23 cellular contexts compared by ENCODE assay signal in the genomic region with DNA sequence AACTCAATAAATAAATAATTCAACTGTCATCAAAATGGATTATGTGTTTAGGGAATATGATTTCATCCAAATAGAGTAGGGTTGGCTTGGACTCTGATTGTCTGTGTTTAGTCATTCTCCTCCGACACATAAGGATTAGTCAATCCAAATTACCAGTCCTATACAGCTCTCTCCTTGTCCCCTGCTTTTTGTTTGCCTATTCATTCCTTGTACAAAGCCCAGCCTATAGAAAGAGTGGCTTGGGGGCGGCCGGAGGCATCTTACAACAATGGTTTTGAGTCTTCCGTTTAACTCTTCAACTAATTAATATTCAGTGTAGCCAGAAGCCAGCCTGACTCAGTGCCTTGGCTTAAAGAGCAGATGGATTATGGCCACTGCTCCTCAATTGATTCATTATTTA.
DNase-seq lines count a peak whose midpoint lies in the region; ATAC-seq and TF ChIP-seq lines count a peak whose summit lies in the region.
"Had no signal": no experiment of that assay in that cellular context is flagged by ENCODE, and none has a peak within 500 bp of the region (broad histone marks: within the 10 kb centered on the region; RNA-seq: fewer than 3 reads in every experiment).

No MANE protein-coding gene starts in this region.

- intact Hi-C loops in MCF 10A (cut with micrococcal nuclease), result no loop called here
- intact Hi-C loops in breast epithelium (cut with DNase I; ENCODE audit: low total_unique reads), result no loop called here
- intact Hi-C loops in mammary epithelial cell (cut with micrococcal nuclease), result no loop called here

- H3K9ac ChIP-seq in mammary epithelial cell (ENCODE audit: insufficient read depth, low read length) (no peak overlapping the region), MM.1S (ENCODE audit: low read length) (no peak overlapping the region)
- H3K9ac ChIP-seq: BLaER1 had no signal

- H4K20me1 ChIP-seq in mammary epithelial cell (ENCODE audit: insufficient read depth, low read length) (no peaks in the 10 kb centered on the region), MM.1S (ENCODE audit: insufficient read depth, low read length) (no peaks in the 10 kb centered on the region)
- H4K20me1 ChIP-seq: BLaER1 had no signal

- H2AFZ ChIP-seq in mammary epithelial cell (ENCODE audit: low read depth, low read length) (no peak overlapping the region), MM.1S (ENCODE audit: low read length) (no peak overlapping the region)

- H3K36me3 ChIP-seq in breast epithelium (no peaks in the 10 kb centered on the region), mammary epithelial cell (ENCODE audit: insufficient read depth, low read length) (no peaks in the 10 kb centered on the region), MM.1S (replicated peaks; ENCODE audit: insufficient read depth, low read length) (no peaks in the 10 kb centered on the region), upper lobe of left lung (no peaks in the 10 kb centered on the region)
- H3K36me3 ChIP-seq: BLaER1 had no signal

- dilution Hi-C loops in mammary epithelial cell (cut with HindIII; ENCODE audit: low sequenced_read_pairs), result no loop called here

- BruUV-seq in MCF 10A (replicated peaks; lab: Mats Ljungman, UMichigan) (no TSS peak), mammary epithelial cell (replicated peaks; lab: Mats Ljungman, UMichigan) (no TSS peak)

- TF ChIP-seq EP300 in upper lobe of left lung (IDR thresholded peaks at IDR 0.05), result no peak

- no peak overlapping the region for H3K27ac Mint-ChIP-seq in MCF 10A (ENCODE audit: low read depth, unreplicated experiment)
- H3K27ac Mint-ChIP-seq: CD4-positive, alpha-beta T cell had no signal

- POLR2A ChIA-PET in MCF 10A (lab: Yijun Ruan, JAX), result interaction anchor here (0.6 kb wide), 1 partner anchor 14 kb away, joined by 3 read pairs; no protein-coding TSS in a partner anchor

- no peaks in the 10 kb centered on the region for H3F3A ChIP-seq in MM.1S (ENCODE audit: insufficient read depth, low read length)

- no peak overlapping the region for H3K4me2 ChIP-seq in mammary epithelial cell (ENCODE audit: insufficient read depth, low read depth, low read length)
- H3K4me2 ChIP-seq in MM.1S (ENCODE audit: low read depth, low read length), result no peak overlapping the region
- H3K4me2 ChIP-seq: BLaER1 had no signal

- no peak overlapping the region for H3K27ac ChIP-seq in breast epithelium
- no peak overlapping the region for H3K27ac ChIP-seq in mammary epithelial cell (ENCODE audit: insufficient read depth, low read depth, low read length)
- H3K27ac ChIP-seq in MM.1S (ENCODE audit: low read length), result no peak overlapping the region
- H3K27ac ChIP-seq in upper lobe of left lung, result no peak overlapping the region
- H3K27ac ChIP-seq: 22Rv1, BLaER1 had no signal

- TF ChIP-seq CTCF in MCF 10A (IDR thresholded peaks at IDR 0.05; ENCODE audit: unreplicated experiment), result no peak
- TF ChIP-seq CTCF in breast epithelium (IDR thresholded peaks at IDR 0.05), result no peak
- no peak for TF ChIP-seq CTCF in mammary epithelial cell (conservative IDR thresholded peaks at IDR 0.05 in 1 of 2, IDR thresholded peaks at IDR 0.05 in 1 of 2; ENCODE audit: extremely low read depth in 1 of 2, insufficient read depth in 1 of 2, low read depth in 1 of 2, low read length in 2 of 2)
- TF ChIP-seq CTCF in fibroblast of mammary gland (conservative IDR thresholded peaks at IDR 0.05; ENCODE audit: control insufficient read depth, insufficient read depth, low read depth, low read length), result no peak
- TF ChIP-seq CTCF in MM.1S (IDR thresholded peaks at IDR 0.05; ENCODE audit: low read length), result no peak
- TF ChIP-seq CTCF in upper lobe of left lung (IDR thresholded peaks at IDR 0.05), result no peak

- DNase-seq in MCF 10A (ENCODE audit: unreplicated experiment) (peak; percentile 1), breast epithelium (ENCODE audit: low spot score in 2 of 2) (no peak), mammary epithelial cell (peak; percentile 2), fibroblast of mammary gland (ENCODE audit: low read depth) (peak; percentile 2), MM.1S (no peak), EL (no peak), upper lobe of left lung (no peak)
- no peak for DNase-seq in activated T-cell treated with anti-CD3 and anti-CD28 coated beads, Interleukin-2, amount 50 U/mL, for 4 hours
- DNase-seq: ACHN; CD4-positive, alpha-beta T cell; GDM1; KBM-7; NCI-H1092 treated with DMSO at 0.1 percent for 48 hours; NCI-H2081; NCI-H2171; NCI-H345; NCI-H524; NCI-H82; OCI-M1; RPMI8226; SHP77 had no signal

- peaks cover 4% of the 10 kb centered on the region for H3K4me1 Mint-ChIP-seq in MCF 10A (ENCODE audit: insufficient read depth, unreplicated experiment)
- H3K4me1 Mint-ChIP-seq in activated T-cell treated with anti-CD3 and anti-CD28 coated beads, Interleukin-2, amount 50 U/mL, for 4 hours (ENCODE audit: low read depth), result no peaks in the 10 kb centered on the region

- H3K79me2 ChIP-seq in mammary epithelial cell (ENCODE audit: insufficient read depth, low read length), result no peaks in the 10 kb centered on the region
- no peaks in the 10 kb centered on the region for H3K79me2 ChIP-seq in MM.1S (ENCODE audit: low read length)

- H3K36me3 Mint-ChIP-seq in MCF 10A (ENCODE audit: insufficient read depth, unreplicated experiment), result no peaks in the 10 kb centered on the region
- no peaks in the 10 kb centered on the region for H3K36me3 Mint-ChIP-seq in activated T-cell treated with anti-CD3 and anti-CD28 coated beads, Interleukin-2, amount 50 U/mL, for 4 hours (ENCODE audit: insufficient read depth)

- in situ Hi-C loops in mammary epithelial cell (cut with MboI; ENCODE audit: low sequenced_read_pairs in 2 of 2), result no loop called here

- TF ChIP-seq POLR2A in breast epithelium (IDR thresholded peaks at IDR 0.05), result no peak
- no peak for TF ChIP-seq POLR2A in upper lobe of left lung (IDR thresholded peaks at IDR 0.05)

- WGBS in mammary epithelial cell (ENCODE audit: low coverage, missing lambda C conversion rate), result 6% methylated on average over 3 of the region's 4 CpGs
- WGBS in upper lobe of left lung, 2 donors, result 63 to 68% methylated on average over 4 of the region's 4 CpGs

- CTCF ChIA-PET in MCF 10A (lab: Yijun Ruan, JAX) (no interaction called here), mammary epithelial cell (lab: Charles Lee; ENCODE audit: low non-redundant PET) (no interaction called here)

- H3K9me3 ChIP-seq in breast epithelium (no peaks in the 10 kb centered on the region), mammary epithelial cell (replicated peaks; ENCODE audit: insufficient read depth, low read length) (no peaks in the 10 kb centered on the region), MM.1S (replicated peaks; ENCODE audit: insufficient read depth, low read length) (no peaks in the 10 kb centered on the region), upper lobe of left lung (no peaks in the 10 kb centered on the region)
- H3K9me3 ChIP-seq: BLaER1 had no signal

- no peaks in the 10 kb centered on the region for H3K9me3 Mint-ChIP-seq in MCF 10A (ENCODE audit: unreplicated experiment)
- H3K9me3 Mint-ChIP-seq in activated T-cell treated with anti-CD3 and anti-CD28 coated beads, Interleukin-2, amount 50 U/mL, for 4 hours, result no peaks in the 10 kb centered on the region
- H3K9me3 Mint-ChIP-seq: CD4-positive, alpha-beta T cell had no signal

- no peak for ATAC-seq in activated T-cell treated with anti-CD3 and anti-CD28 coated beads, Interleukin-2, amount 50 U/mL, for 4 hours
- ATAC-seq in upper lobe of left lung (ENCODE audit: low FRiP score in 2 of 2), result no peak

- no peak overlapping the region for H3K4me3 ChIP-seq in breast epithelium
- H3K4me3 ChIP-seq in mammary epithelial cell (replicated peaks in 1 of 3; ENCODE audit: insufficient read depth in 1 of 3, low read depth in 2 of 3, low read length in 3 of 3), result no peak overlapping the region
- no peak overlapping the region for H3K4me3 ChIP-seq in fibroblast of mammary gland (ENCODE audit: control insufficient read depth, low read depth, low read length)
- H3K4me3 ChIP-seq in MM.1S (ENCODE audit: low read length), result no peak overlapping the region
- no peak overlapping the region for H3K4me3 ChIP-seq in upper lobe of left lung
- H3K4me3 ChIP-seq: BLaER1 had no signal

- no peak overlapping the region for H3K4me3 Mint-ChIP-seq in MCF 10A (ENCODE audit: unreplicated experiment)
- no peak overlapping the region for H3K4me3 Mint-ChIP-seq in activated T-cell treated with anti-CD3 and anti-CD28 coated beads, Interleukin-2, amount 50 U/mL, for 4 hours
- H3K4me3 Mint-ChIP-seq: CD4-positive, alpha-beta T cell had no signal

- no peaks in the 10 kb centered on the region for H3K9me2 ChIP-seq in MM.1S (replicated peaks; ENCODE audit: insufficient read depth, low read length)

- peaks cover 0 to 32% of the 10 kb centered on the region in 2 donors for H3K27me3 ChIP-seq in breast epithelium
- peaks cover 2% of the 10 kb centered on the region for H3K27me3 ChIP-seq in mammary epithelial cell (ENCODE audit: insufficient read depth, low read length)
- H3K27me3 ChIP-seq in MM.1S (replicated peaks; ENCODE audit: insufficient read depth, low read length), result no peaks in the 10 kb centered on the region
- no peaks in the 10 kb centered on the region for H3K27me3 ChIP-seq in upper lobe of left lung

- H3K27me3 Mint-ChIP-seq in MCF 10A (ENCODE audit: insufficient read depth, unreplicated experiment), result no peaks in the 10 kb centered on the region
- no peaks in the 10 kb centered on the region for H3K27me3 Mint-ChIP-seq in activated T-cell treated with anti-CD3 and anti-CD28 coated beads, Interleukin-2, amount 50 U/mL, for 4 hours (ENCODE audit: low read depth)
- H3K27me3 Mint-ChIP-seq: CD4-positive, alpha-beta T cell had no signal

- H3K4me1 ChIP-seq in breast epithelium (no peaks in the 10 kb centered on the region), mammary epithelial cell (ENCODE audit: insufficient read depth, low read length) (no peaks in the 10 kb centered on the region), MM.1S (ENCODE audit: low read length) (no peaks in the 10 kb centered on the region), upper lobe of left lung (no peaks in the 10 kb centered on the region)
- H3K4me1 ChIP-seq: BLaER1 had no signal

Comparison
In these comparisons a context has a peak if more than half of its experiments do, and no peak if none do; other contexts are left out.
1. DNase-seq: peak in MCF 10A (single experiment), mammary epithelial cell (single experiment) and fibroblast of mammary gland (single experiment); none in breast epithelium (0 of 2), activated T-cell treated with anti-CD3 and anti-CD28 coated beads, Interleukin-2, amount 50 U/mL, for 4 hours (single experiment), MM.1S (single experiment), EL (single experiment) and upper lobe of left lung (0 of 2).